In the genomic region with DNA sequence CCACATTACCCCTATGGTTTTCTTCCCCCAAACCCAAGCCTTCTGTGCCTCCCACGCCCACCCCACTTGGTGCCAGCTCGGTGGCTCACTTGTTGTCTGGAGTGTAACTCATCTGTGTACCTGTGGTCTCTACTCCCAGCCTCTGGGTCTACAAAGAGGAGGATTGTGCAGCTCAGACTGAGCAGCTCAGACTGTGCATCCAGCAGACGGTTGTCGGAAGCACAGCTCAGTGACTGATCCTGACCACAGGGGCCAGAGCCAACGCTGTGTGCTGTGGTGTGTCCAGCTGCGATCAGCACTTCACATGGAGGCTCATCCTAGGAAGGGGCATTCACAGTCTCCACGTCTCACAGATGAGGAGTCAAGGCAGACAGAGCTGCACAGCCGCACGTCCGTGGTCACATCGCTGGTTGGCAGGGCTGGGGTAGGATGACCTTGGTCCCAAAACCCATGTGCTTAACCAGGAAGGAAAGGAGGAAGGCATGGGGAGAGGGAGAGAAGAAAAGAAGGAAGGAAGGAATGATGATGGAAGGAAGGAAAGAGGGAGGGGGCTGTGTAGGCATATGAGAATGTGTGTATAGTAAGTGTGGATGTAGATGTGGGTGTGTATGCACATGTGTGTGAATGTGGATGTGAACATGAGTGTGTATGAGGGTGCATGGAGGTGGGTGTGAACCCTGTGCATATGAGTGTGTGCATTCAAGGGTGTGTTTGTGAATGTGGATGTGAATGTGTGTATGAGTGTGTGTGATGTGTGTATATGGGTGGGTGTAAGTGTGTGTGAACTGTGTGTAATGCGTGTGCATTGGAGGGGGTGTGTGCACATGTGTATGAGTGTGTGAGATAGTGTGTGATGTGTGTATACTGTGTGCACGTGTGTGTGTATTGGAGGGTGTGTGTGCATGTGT, we compare ENCODE assay signal across 1 cellular context.
TF ChIP-seq lines count a peak whose summit lies in the region.

No MANE protein-coding gene starts in this region.

TF ChIP-seq in HCT116, 20 proteins besides CTCF, POLR2A, EP300 and RAD21 (continued from another document):
- TF ChIP-seq ELF1 (IDR thresholded peaks at IDR 0.05; ENCODE audit: borderline replicate concordance, low read depth): no peak
- TF ChIP-seq POLR2AphosphoS5 (IDR thresholded peaks at IDR 0.05; ENCODE audit: low read depth, low read length): no peak
- TF ChIP-seq, protein P1, sequence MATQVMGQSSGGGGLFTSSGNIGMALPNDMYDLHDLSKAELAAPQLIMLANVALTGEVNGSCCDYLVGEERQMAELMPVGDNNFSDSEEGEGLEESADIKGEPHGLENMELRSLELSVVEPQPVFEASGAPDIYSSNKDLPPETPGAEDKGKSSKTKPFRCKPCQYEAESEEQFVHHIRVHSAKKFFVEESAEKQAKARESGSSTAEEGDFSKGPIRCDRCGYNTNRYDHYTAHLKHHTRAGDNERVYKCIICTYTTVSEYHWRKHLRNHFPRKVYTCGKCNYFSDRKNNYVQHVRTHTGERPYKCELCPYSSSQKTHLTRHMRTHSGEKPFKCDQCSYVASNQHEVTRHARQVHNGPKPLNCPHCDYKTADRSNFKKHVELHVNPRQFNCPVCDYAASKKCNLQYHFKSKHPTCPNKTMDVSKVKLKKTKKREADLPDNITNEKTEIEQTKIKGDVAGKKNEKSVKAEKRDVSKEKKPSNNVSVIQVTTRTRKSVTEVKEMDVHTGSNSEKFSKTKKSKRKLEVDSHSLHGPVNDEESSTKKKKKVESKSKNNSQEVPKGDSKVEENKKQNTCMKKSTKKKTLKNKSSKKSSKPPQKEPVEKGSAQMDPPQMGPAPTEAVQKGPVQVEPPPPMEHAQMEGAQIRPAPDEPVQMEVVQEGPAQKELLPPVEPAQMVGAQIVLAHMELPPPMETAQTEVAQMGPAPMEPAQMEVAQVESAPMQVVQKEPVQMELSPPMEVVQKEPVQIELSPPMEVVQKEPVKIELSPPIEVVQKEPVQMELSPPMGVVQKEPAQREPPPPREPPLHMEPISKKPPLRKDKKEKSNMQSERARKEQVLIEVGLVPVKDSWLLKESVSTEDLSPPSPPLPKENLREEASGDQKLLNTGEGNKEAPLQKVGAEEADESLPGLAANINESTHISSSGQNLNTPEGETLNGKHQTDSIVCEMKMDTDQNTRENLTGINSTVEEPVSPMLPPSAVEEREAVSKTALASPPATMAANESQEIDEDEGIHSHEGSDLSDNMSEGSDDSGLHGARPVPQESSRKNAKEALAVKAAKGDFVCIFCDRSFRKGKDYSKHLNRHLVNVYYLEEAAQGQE (IDR thresholded peaks at IDR 0.05; ENCODE audit: low read depth): no peak
- TF ChIP-seq CEBPB (IDR thresholded peaks at IDR 0.05; ENCODE audit: low read depth): no peak
- no peak for TF ChIP-seq FOSL1 (IDR thresholded peaks at IDR 0.05; ENCODE audit: low read depth)
- TF ChIP-seq YY1 (IDR thresholded peaks at IDR 0.05; ENCODE audit: extremely low read depth, insufficient replicate concordance, low read depth, low read length): no peak
- no peak for TF ChIP-seq JUND (IDR thresholded peaks at IDR 0.05)
- TF ChIP-seq, protein P2, sequence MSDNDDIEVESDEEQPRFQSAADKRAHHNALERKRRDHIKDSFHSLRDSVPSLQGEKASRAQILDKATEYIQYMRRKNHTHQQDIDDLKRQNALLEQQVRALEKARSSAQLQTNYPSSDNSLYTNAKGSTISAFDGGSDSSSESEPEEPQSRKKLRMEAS (IDR thresholded peaks at IDR 0.05): no peak
- no peak for TF ChIP-seq ZNF274 (IDR thresholded peaks at IDR 0.05; ENCODE audit: low read depth, low read length)
- no peak for TF ChIP-seq EGR1 (IDR thresholded peaks at IDR 0.05; ENCODE audit: low read depth)
- TF ChIP-seq TCF7L2 (IDR thresholded peaks at IDR 0.05; ENCODE audit: borderline replicate concordance, extremely low read depth, insufficient read depth, insufficient read length): no peak
- no peak for TF ChIP-seq EZH2phosphoT487 (IDR thresholded peaks at IDR 0.05; ENCODE audit: borderline replicate concordance)
- no peak for TF ChIP-seq SRF (IDR thresholded peaks at IDR 0.05; ENCODE audit: low read depth)
